Comparison of ENCODE assay signal across 25 cellular contexts in the genomic region with DNA sequence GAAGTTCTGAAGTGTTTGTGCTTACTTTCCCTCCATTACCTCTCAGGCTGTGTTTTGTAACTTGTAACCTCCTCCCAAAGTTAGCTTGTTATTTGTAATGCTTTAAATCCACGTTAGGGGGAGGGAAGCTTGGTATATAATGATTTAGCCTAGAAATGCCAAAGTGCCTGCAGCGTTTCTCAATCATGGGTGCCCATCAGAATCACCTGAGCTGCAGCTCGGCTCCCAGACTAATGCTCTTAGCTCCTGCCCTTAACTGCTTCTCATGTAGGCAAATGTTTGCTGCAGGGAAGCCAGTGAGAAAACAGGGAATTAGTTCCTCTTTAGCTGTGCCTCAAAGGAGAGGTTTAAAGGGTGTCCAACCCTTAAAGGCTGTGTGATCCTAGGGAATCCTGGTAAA.
DNase-seq lines count a peak whose midpoint lies in the region; ATAC-seq and TF ChIP-seq lines count a peak whose summit lies in the region.
"Had no signal": no experiment of that assay in that cellular context is flagged by ENCODE, and none has a peak within 500 bp of the region (broad histone marks: within the 10 kb centered on the region; RNA-seq: fewer than 3 reads in every experiment).

No MANE protein-coding gene starts in this region.

- H2AFZ ChIP-seq in GM23338 (0 out of 2 replicates have a peak overlapping the region, but pooled peaks have one; percentile 25), neural progenitor cell (replicated peaks) (peak overlapping the region; percentile 19)

- H3K9me3 ChIP-seq in neural progenitor cell (ENCODE audit: low read depth): no peaks in the 10 kb centered on the region
- H3K9me3 ChIP-seq: A549, BE2C had no signal

- no peak overlapping the region for H3K9ac ChIP-seq in neural progenitor cell
- H3K9ac ChIP-seq: BLaER1 treated with 17β-estradiol and CSF1 and Interleukin-3, amounts not matched to agents 10 nM and 100 nM had no signal

- no peak overlapping the region for H3K27ac ChIP-seq in GM23338 (ENCODE audit: low read depth)
- no peak overlapping the region for H3K27ac ChIP-seq in neural progenitor cell
- H3K27ac ChIP-seq: A549; BLaER1 treated with 17β-estradiol and CSF1 and Interleukin-3, amounts not matched to agents 10 nM and 100 nM had no signal

- H3K9me2 ChIP-seq in GM23338 (ENCODE audit: insufficient read depth): no peaks in the 10 kb centered on the region

- H3K4me1 Mint-ChIP-seq in GM23338 (peaks cover 11% of the 10 kb centered on the region), neural progenitor cell (peaks cover 1% of the 10 kb centered on the region)
- H3K4me1 Mint-ChIP-seq: CD14-positive monocyte; CD8-positive, alpha-beta memory T cell had no signal

- no peaks in the 10 kb centered on the region for H3F3A ChIP-seq in GM23338 (replicated peaks; ENCODE audit: low read depth)
- no peaks in the 10 kb centered on the region for H3F3A ChIP-seq in neural progenitor cell (ENCODE audit: low read depth)

- in situ Hi-C loops in SK-MEL-5 (cut with HindIII; ENCODE audit: low pct_unique_long_range_greater_than_20kb, low sequenced_read_pairs): no loop called here

- no peak for TF ChIP-seq CTCF in GM23338 (conservative IDR thresholded peaks at IDR 0.05; ENCODE audit: low read depth in 2 of 2)
- TF ChIP-seq CTCF in neural progenitor cell (IDR thresholded peaks at IDR 0.05): no peak

- H3K4me3 Mint-ChIP-seq in GM23338 (no peak overlapping the region), neural progenitor cell (no peak overlapping the region)
- H3K4me3 Mint-ChIP-seq: CD14-positive monocyte; CD4-positive, alpha-beta T cell; CD8-positive, alpha-beta memory T cell had no signal

- H3K4me1 ChIP-seq in GM23338 (ENCODE audit: insufficient read depth): peaks cover 9% of the 10 kb centered on the region; the same call in 1 of the 2 replicates
- H3K4me1 ChIP-seq in neural progenitor cell: peaks cover 18% of the 10 kb centered on the region
- H3K4me1 ChIP-seq: A549; BE2C; BLaER1 treated with 17β-estradiol and CSF1 and Interleukin-3, amounts not matched to agents 10 nM and 100 nM had no signal

- no peaks in the 10 kb centered on the region for H3K27me3 ChIP-seq in GM23338 (ENCODE audit: insufficient read depth)
- H3K27me3 ChIP-seq in neural progenitor cell: no peaks in the 10 kb centered on the region
- H3K27me3 ChIP-seq: BE2C; BLaER1 treated with 17β-estradiol and CSF1 and Interleukin-3, amounts not matched to agents 10 nM and 100 nM had no signal

- ATAC-seq in GM23338 (no peak), HG03159 (IDR thresholded peaks at IDR 0.05; ENCODE audit: unreplicated experiment) (no peak), GM21737 (IDR thresholded peaks at IDR 0.05; ENCODE audit: unreplicated experiment) (no peak)
- ATAC-seq: A549, GM12878 had no signal

- H3K36me3 Mint-ChIP-seq in GM23338 (ENCODE audit: low read depth) (no peaks in the 10 kb centered on the region), neural progenitor cell (no peaks in the 10 kb centered on the region)
- H3K36me3 Mint-ChIP-seq: CD14-positive monocyte; CD8-positive, alpha-beta memory T cell had no signal

- H3K4me3 ChIP-seq in GM23338 (no peak overlapping the region), neural progenitor cell (no peak overlapping the region)
- H3K4me3 ChIP-seq: A549; BLaER1 treated with 17β-estradiol and CSF1 and Interleukin-3, amounts not matched to agents 10 nM and 100 nM; GM12878 had no signal

- H3K9me3 Mint-ChIP-seq in GM23338: no peaks in the 10 kb centered on the region
- H3K9me3 Mint-ChIP-seq in neural progenitor cell: no peaks in the 10 kb centered on the region

- no peaks in the 10 kb centered on the region for H3K79me2 ChIP-seq in GM23338 (replicated peaks; ENCODE audit: insufficient read depth)
- H3K79me2 ChIP-seq in neural progenitor cell (ENCODE audit: low read depth): no peaks in the 10 kb centered on the region

- no peak overlapping the region for H3K27ac Mint-ChIP-seq in GM23338
- H3K27ac Mint-ChIP-seq in neural progenitor cell: no peak overlapping the region
- H3K27ac Mint-ChIP-seq: CD14-positive monocyte; CD4-positive, alpha-beta T cell; CD8-positive, alpha-beta memory T cell had no signal

- DNase-seq in GM23338 (ENCODE audit: low spot score): peak; percentile 30
- DNase-seq in SK-MEL-5 (ENCODE audit: low read depth, low spot score): peak; percentile 38
- DNase-seq in left kidney (ENCODE audit: low read depth, low spot score): peak; percentile 11
- DNase-seq in neural progenitor cell (ENCODE audit: low spot score): peak; percentile 9
- DNase-seq in NCI-H510A (lab: John Stamatoyannopoulos, UW): no peak
- DNase-seq in NCI-H2107 treated with DMSO at 0.1 percent for 48 hours (lab: John Stamatoyannopoulos, UW; ENCODE audit: unreplicated experiment): no peak
- DNase-seq: 8988T; ACHN; AML-193; BE2C; CD4-positive, alpha-beta T cell; CD8-positive, alpha-beta memory T cell; DMS 273 treated with DMSO at 0.1 percent for 48 hours; DMS79; EL; GDM1; GOT3; H7; HCEC 1CT had no signal

- H3K27me3 Mint-ChIP-seq in GM23338 (ENCODE audit: insufficient read depth, low read depth, poor library complexity) (no peaks in the 10 kb centered on the region), neural progenitor cell (ENCODE audit: insufficient read depth, low read depth) (no peaks in the 10 kb centered on the region)
- H3K27me3 Mint-ChIP-seq: CD4-positive, alpha-beta T cell; CD8-positive, alpha-beta memory T cell had no signal

- H4K20me1 ChIP-seq in GM23338 (replicated peaks; ENCODE audit: insufficient read depth): no peaks in the 10 kb centered on the region
- no peaks in the 10 kb centered on the region for H4K20me1 ChIP-seq in neural progenitor cell (ENCODE audit: low read depth)
- H4K20me1 ChIP-seq: BLaER1 treated with 17β-estradiol and CSF1 and Interleukin-3, amounts not matched to agents 10 nM and 100 nM had no signal

- H3K4me2 ChIP-seq in GM23338: no peak overlapping the region
- no peak overlapping the region for H3K4me2 ChIP-seq in neural progenitor cell
- H3K4me2 ChIP-seq: A549; BLaER1 treated with 17β-estradiol and CSF1 and Interleukin-3, amounts not matched to agents 10 nM and 100 nM had no signal

- H3K36me3 ChIP-seq in GM23338 (ENCODE audit: insufficient read depth): 0 out of 2 replicates have a peak, but pooled peaks cover 3% of the 10 kb centered on the region
- no peaks in the 10 kb centered on the region for H3K36me3 ChIP-seq in neural progenitor cell
- H3K36me3 ChIP-seq: BE2C; BLaER1 treated with 17β-estradiol and CSF1 and Interleukin-3, amounts not matched to agents 10 nM and 100 nM had no signal

TF ChIP-seq in GM23338, 12 proteins besides CTCF, POLR2A, EP300 and RAD21 (continues in another document):
- TF ChIP-seq CREB1 (CRISPR knock-in tag; IDR thresholded peaks at IDR 0.05; ENCODE audit: low read depth) (no peak), EZH2 (IDR thresholded peaks at IDR 0.05; ENCODE audit: low read depth, unreplicated experiment) (no peak), POLR2AphosphoS5 (IDR thresholded peaks at IDR 0.05; ENCODE audit: low read depth) (no peak), JUNB (IDR thresholded peaks at IDR 0.05; ENCODE audit: unreplicated experiment) (no peak)
- TF ChIP-seq, protein P1, sequence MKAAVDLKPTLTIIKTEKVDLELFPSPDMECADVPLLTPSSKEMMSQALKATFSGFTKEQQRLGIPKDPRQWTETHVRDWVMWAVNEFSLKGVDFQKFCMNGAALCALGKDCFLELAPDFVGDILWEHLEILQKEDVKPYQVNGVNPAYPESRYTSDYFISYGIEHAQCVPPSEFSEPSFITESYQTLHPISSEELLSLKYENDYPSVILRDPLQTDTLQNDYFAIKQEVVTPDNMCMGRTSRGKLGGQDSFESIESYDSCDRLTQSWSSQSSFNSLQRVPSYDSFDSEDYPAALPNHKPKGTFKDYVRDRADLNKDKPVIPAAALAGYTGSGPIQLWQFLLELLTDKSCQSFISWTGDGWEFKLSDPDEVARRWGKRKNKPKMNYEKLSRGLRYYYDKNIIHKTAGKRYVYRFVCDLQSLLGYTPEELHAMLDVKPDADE (IDR thresholded peaks at IDR 0.05): no peak

Comparison
In these comparisons a context has a peak if more than half of its experiments do, and no peak if none do; other contexts are left out.
1. DNase-seq: peak in GM23338 (single experiment), SK-MEL-5 (single experiment), left kidney (single experiment) and neural progenitor cell (single experiment); none in NCI-H510A (single experiment) and NCI-H2107 treated with DMSO at 0.1 percent for 48 hours (single experiment).